Comparison of ENCODE assay signal across 10 cellular contexts in genomic region chrX:69152398-69152797, GRCh38. TPM values are rescaled to one million over a fixed set of nuclear protein-coding genes. Genes with fewer than 3 reads are reported as not detected.
DNase-seq lines count a peak whose midpoint lies in the region; ATAC-seq and TF ChIP-seq lines count a peak whose summit lies in the region.
"Had no signal": no experiment of that assay in that cellular context is flagged by ENCODE, and none has a peak within 500 bp of the region (broad histone marks: within the 10 kb centered on the region; RNA-seq: fewer than 3 reads in every experiment).

No MANE protein-coding gene starts in this region.

- no peak for TF ChIP-seq CTCF in cardiac muscle cell (IDR thresholded peaks at IDR 0.05; ENCODE audit: low read depth, low read length)
- no peak for TF ChIP-seq CTCF in left ventricle myocardium inferior (IDR thresholded peaks at IDR 0.05; ENCODE audit: borderline replicate concordance)

- intact Hi-C loops in left ventricle myocardium inferior (cut with micrococcal nuclease): no loop called here

- H3K4me1 ChIP-seq in cardiac muscle cell (ENCODE audit: low read depth) (peaks cover 11% of the 10 kb centered on the region), left ventricle myocardium inferior (no peaks in the 10 kb centered on the region)

- H3K9me3 ChIP-seq in cardiac muscle cell (ENCODE audit: low read depth): no peaks in the 10 kb centered on the region
- no peaks in the 10 kb centered on the region for H3K9me3 ChIP-seq in left ventricle myocardium inferior (replicated peaks)

- H3K4me3 ChIP-seq in cardiac muscle cell (no peak overlapping the region), left ventricle myocardium inferior (no peak overlapping the region)

- H3K27ac ChIP-seq in cardiac muscle cell (peak overlapping the region; percentile 94), left ventricle myocardium inferior (replicated peaks) (no peak overlapping the region)
- H3K27ac ChIP-seq: C4-2B had no signal

- H3K36me3 ChIP-seq in cardiac muscle cell (no peaks in the 10 kb centered on the region), left ventricle myocardium inferior (no peaks in the 10 kb centered on the region)

- H3K27me3 ChIP-seq in cardiac muscle cell: no peaks in the 10 kb centered on the region
- H3K27me3 ChIP-seq in left ventricle myocardium inferior (ENCODE audit: low read depth): no peaks in the 10 kb centered on the region

- ATAC-seq in left lobe of liver (peak; percentile 90), HG03442 (IDR thresholded peaks at IDR 0.05; ENCODE audit: unreplicated experiment) (no peak), HG03571 (IDR thresholded peaks at IDR 0.05; ENCODE audit: unreplicated experiment) (no peak)

- DNase-seq in cardiac muscle cell (ENCODE audit: low read depth in 1 of 2, low spot score in 1 of 2): no peak
- no peak for DNase-seq in left ventricle myocardium inferior
- peak; percentile 18 for DNase-seq in SKM-1 treated with dmso at 0.1 percent for 144 hours (lab: John Stamatoyannopoulos, UW; ENCODE audit: unreplicated experiment)
- DNase-seq in left lobe of liver (ENCODE audit: low spot score): peak; percentile 56
- DNase-seq in stimulated activated CD4-positive, alpha-beta T cell treated with anti-CD3 and anti-CD28 coated beads, Interleukin-4, amount 100 ng/mL, for 1 hour: no peak
- DNase-seq in T-helper 9 cell: no peak
- DNase-seq: activated CD4-positive, alpha-beta T cell treated with anti-CD3 and anti-CD28 coated beads, Interleukin-2, amount 50 U/mL, for 1 hour had no signal

RNA-seq across cellular contexts. Expression of gene PJA1, which starts 12.9 kb away (rescaled TPM):
- total RNA-seq in cardiac muscle cell: 67.4 and 68.9 TPM in 2 replicates
- polyA plus RNA-seq in cardiac muscle cell: 73.4 and 79.7 TPM in 2 replicates
- 18.2 TPM for total RNA-seq in left ventricle myocardium inferior
- total RNA-seq in left lobe of liver: 4.9 TPM

Comparison
In these comparisons a context has a peak if more than half of its experiments do, and no peak if none do; other contexts are left out.
1. DNase-seq: peak in SKM-1 treated with dmso at 0.1 percent for 144 hours (single experiment) and left lobe of liver (single experiment); none in cardiac muscle cell (0 of 2), left ventricle myocardium inferior (single experiment), stimulated activated CD4-positive, alpha-beta T cell treated with anti-CD3 and anti-CD28 coated beads, Interleukin-4, amount 100 ng/mL, for 1 hour (single experiment) and T-helper 9 cell (single experiment).